ENCODE assay signal across 22 cellular contexts in genomic region chr17:79002291-79002690, GRCh38. TPM values are rescaled to one million over a fixed set of nuclear protein-coding genes. Genes with fewer than 3 reads are reported as not detected.
DNase-seq lines count a peak whose midpoint lies in the region; ATAC-seq and TF ChIP-seq lines count a peak whose summit lies in the region.
"Had no signal": no experiment of that assay in that cellular context is flagged by ENCODE, and none has a peak within 500 bp of the region (broad histone marks: within the 10 kb centered on the region; RNA-seq: fewer than 3 reads in every experiment).

No MANE protein-coding gene starts in this region.

- H3K27me3 Mint-ChIP-seq in activated T-cell treated with anti-CD3 and anti-CD28 coated beads, Interleukin-2, amount 50 U/mL, for 4 hours (ENCODE audit: low read depth), result no peaks in the 10 kb centered on the region
- H3K27me3 Mint-ChIP-seq: naive B cell had no signal

- H3K27me3 ChIP-seq in RWPE2 (ENCODE audit: insufficient read depth, poor library complexity, severe bottlenecking) (no peaks in the 10 kb centered on the region), dorsolateral prefrontal cortex (no peaks in the 10 kb centered on the region)
- H3K27me3 ChIP-seq: BE2C, cardiac muscle cell, foreskin keratinocyte had no signal

- no peak for ATAC-seq in activated T-cell treated with anti-CD3 and anti-CD28 coated beads, Interleukin-2, amount 50 U/mL, for 4 hours
- no peak for ATAC-seq in RWPE2 (ENCODE audit: low read depth)
- ATAC-seq in left lobe of liver, result no peak
- ATAC-seq in stimulated activated effector memory CD8-positive, alpha-beta T cell treated with anti-CD3 and anti-CD28 coated beads, Interleukin-12 subunit alpha, Interleukin-12 subunit beta, amount 100 ng/mL, for 72 hours, result no peak
- ATAC-seq: foreskin keratinocyte had no signal

- H3K27ac ChIP-seq in RWPE2 (ENCODE audit: poor library complexity, severe bottlenecking), result no peak overlapping the region
- H3K27ac ChIP-seq in dorsolateral prefrontal cortex, result no peak overlapping the region
- H3K27ac ChIP-seq: cardiac muscle cell, foreskin keratinocyte had no signal

- H3K4me3 ChIP-seq in RWPE2 (ENCODE audit: severe bottlenecking), result no peak overlapping the region
- H3K4me3 ChIP-seq in dorsolateral prefrontal cortex, result no peak overlapping the region
- H3K4me3 ChIP-seq: cardiac muscle cell had no signal

- H3K36me3 Mint-ChIP-seq in activated T-cell treated with anti-CD3 and anti-CD28 coated beads, Interleukin-2, amount 50 U/mL, for 4 hours (ENCODE audit: insufficient read depth), result peaks cover 14% of the 10 kb centered on the region
- peaks cover 58% of the 10 kb centered on the region for H3K36me3 Mint-ChIP-seq in stimulated activated effector memory CD8-positive, alpha-beta T cell treated with anti-CD3 and anti-CD28 coated beads, Interleukin-12 subunit alpha, Interleukin-12 subunit beta, amount 100 ng/mL, for 72 hours
- H3K36me3 Mint-ChIP-seq: naive B cell had no signal

- no peak overlapping the region for H3K4me3 Mint-ChIP-seq in activated T-cell treated with anti-CD3 and anti-CD28 coated beads, Interleukin-2, amount 50 U/mL, for 4 hours
- H3K4me3 Mint-ChIP-seq in stimulated activated effector memory CD8-positive, alpha-beta T cell treated with anti-CD3 and anti-CD28 coated beads, Interleukin-12 subunit alpha, Interleukin-12 subunit beta, amount 100 ng/mL, for 72 hours, result no peak overlapping the region
- H3K4me3 Mint-ChIP-seq: naive B cell had no signal

- intact Hi-C loops in dorsolateral prefrontal cortex (cut with DNase I), result no loop called here

- peaks cover 17% of the 10 kb centered on the region for H3K4me1 ChIP-seq in RWPE2 (ENCODE audit: insufficient read depth, poor library complexity, severe bottlenecking)

- peak; percentile 4 for DNase-seq in activated T-cell treated with anti-CD3 and anti-CD28 coated beads, Interleukin-2, amount 50 U/mL, for 1 hour
- DNase-seq in activated T-cell treated with anti-CD3 and anti-CD28 coated beads, Interleukin-2, amount 50 U/mL, for 4 hours, result no peak
- DNase-seq in RWPE2 (ENCODE audit: low spot score) (peak; percentile 60), left lobe of liver (ENCODE audit: low spot score) (peak; percentile 34), dorsolateral prefrontal cortex (no peak), T1000 (lab: John Stamatoyannopoulos, UW) (no peak), NCI-H128 (lab: John Stamatoyannopoulos, UW; ENCODE audit: unreplicated experiment) (no peak)
- no peak for DNase-seq in stimulated activated effector memory CD8-positive, alpha-beta T cell treated with anti-CD3 and anti-CD28 coated beads, Interleukin-12 subunit alpha, Interleukin-12 subunit beta, amount 100 ng/mL, for 72 hours (ENCODE audit: low spot score in 2 of 2)
- DNase-seq: activated CD4-positive, alpha-beta T cell treated with anti-CD3 and anti-CD28 coated beads for 1 hour; BE2C; DMS 273 treated with DMSO at 0.1 percent for 48 hours; foreskin keratinocyte; hypothalamus; naive B cell; NCI-H1417 treated with DMSO at 0.1 percent for 48 hours; NCI-H2107; NCI-H524 treated with DMSO at 0.1 percent for 48 hours; RPMI8226; small intestine; stimulated activated CD4-positive, alpha-beta T cell treated with anti-CD3 and anti-CD28 coated beads, Interleukin-4, amount 100 ng/mL, for 24 hours had no signal

- H3K4me1 Mint-ChIP-seq in activated T-cell treated with anti-CD3 and anti-CD28 coated beads, Interleukin-2, amount 50 U/mL, for 4 hours (ENCODE audit: low read depth), result peaks cover 28% of the 10 kb centered on the region
- H3K4me1 Mint-ChIP-seq in stimulated activated effector memory CD8-positive, alpha-beta T cell treated with anti-CD3 and anti-CD28 coated beads, Interleukin-12 subunit alpha, Interleukin-12 subunit beta, amount 100 ng/mL, for 72 hours, result peaks cover 50% of the 10 kb centered on the region

- TF ChIP-seq CTCF in RWPE2 (IDR thresholded peaks at IDR 0.05; ENCODE audit: poor library complexity, severe bottlenecking) (no peak), dorsolateral prefrontal cortex (IDR thresholded peaks at IDR 0.05 in 54 of 56, conservative IDR thresholded peaks at IDR 0.05 in 2 of 56; ENCODE audit: low read depth in 1 of 56, partially characterized antibody in 56 of 56) (no peak)

- H3K9me3 ChIP-seq in RWPE2 (ENCODE audit: severe bottlenecking), result no peaks in the 10 kb centered on the region
- H3K9me3 ChIP-seq: BE2C had no signal

- peak overlapping the region; percentile 88 for H3K27ac Mint-ChIP-seq in stimulated activated effector memory CD8-positive, alpha-beta T cell treated with anti-CD3 and anti-CD28 coated beads, Interleukin-12 subunit alpha, Interleukin-12 subunit beta, amount 100 ng/mL, for 72 hours

- peaks cover 49% of the 10 kb centered on the region for H3K36me3 ChIP-seq in RWPE2 (ENCODE audit: low read depth)

- no peaks in the 10 kb centered on the region for H3K9me3 Mint-ChIP-seq in activated T-cell treated with anti-CD3 and anti-CD28 coated beads, Interleukin-2, amount 50 U/mL, for 4 hours
- H3K9me3 Mint-ChIP-seq in stimulated activated effector memory CD8-positive, alpha-beta T cell treated with anti-CD3 and anti-CD28 coated beads, Interleukin-12 subunit alpha, Interleukin-12 subunit beta, amount 100 ng/mL, for 72 hours, result no peaks in the 10 kb centered on the region
- H3K9me3 Mint-ChIP-seq: naive B cell had no signal

RNA-seq across cellular contexts. Expression of gene CANT1, which starts 7.3 kb away (rescaled TPM):
- 10 to 100 TPM; 46.7 to 68.6 (median 55.5) TPM for total RNA-seq in activated T-cell treated with anti-CD3 and anti-CD28 coated beads, Interleukin-2, amount 50 U/mL, for 4 hours
- total RNA-seq in left lobe of liver (20.4 TPM), dorsolateral prefrontal cortex (10 to 100 TPM; 20.0 to 55.3 (median 29.7) TPM)

RNA-seq across cellular contexts. Expression of gene C1QTNF1, which starts 21.7 kb away (rescaled TPM):
- total RNA-seq in activated T-cell treated with anti-CD3 and anti-CD28 coated beads, Interleukin-2, amount 50 U/mL, for 4 hours, result under 1 TPM; 0.29 to 0.41 (median 0.38) TPM
- total RNA-seq in left lobe of liver (15.5 TPM), dorsolateral prefrontal cortex (10 to 100 TPM in 66 of 120 experiments, 1 to 10 TPM in 54; 3.2 to 50.9 (median 10.8) TPM)
- total RNA-seq: G401 had no signal

RNA-seq across cellular contexts. Expression of gene LGALS3BP, which starts 22.6 kb away (rescaled TPM):
- 10 to 100 TPM; 14.5 to 32.1 (median 29.9) TPM for total RNA-seq in activated T-cell treated with anti-CD3 and anti-CD28 coated beads, Interleukin-2, amount 50 U/mL, for 4 hours
- total RNA-seq in left lobe of liver, result 141 TPM
- 100 to 1,000 TPM in 25 of 120 experiments, 10 to 100 TPM in 95; 31.2 to 256 (median 75.8) TPM for total RNA-seq in dorsolateral prefrontal cortex

Comparison
In these comparisons a context has a peak if more than half of its experiments do, and no peak if none do; other contexts are left out.
1. DNase-seq: peak in activated T-cell treated with anti-CD3 and anti-CD28 coated beads, Interleukin-2, amount 50 U/mL, for 1 hour (single experiment), RWPE2 (single experiment) and left lobe of liver (single experiment); none in activated T-cell treated with anti-CD3 and anti-CD28 coated beads, Interleukin-2, amount 50 U/mL, for 4 hours (single experiment), stimulated activated effector memory CD8-positive, alpha-beta T cell treated with anti-CD3 and anti-CD28 coated beads, Interleukin-12 subunit alpha, Interleukin-12 subunit beta, amount 100 ng/mL, for 72 hours (0 of 2), dorsolateral prefrontal cortex (0 of 10), T1000 (single experiment) and NCI-H128 (single experiment).